Comparison of ENCODE assay signal across 22 cellular contexts in the genomic region with DNA sequence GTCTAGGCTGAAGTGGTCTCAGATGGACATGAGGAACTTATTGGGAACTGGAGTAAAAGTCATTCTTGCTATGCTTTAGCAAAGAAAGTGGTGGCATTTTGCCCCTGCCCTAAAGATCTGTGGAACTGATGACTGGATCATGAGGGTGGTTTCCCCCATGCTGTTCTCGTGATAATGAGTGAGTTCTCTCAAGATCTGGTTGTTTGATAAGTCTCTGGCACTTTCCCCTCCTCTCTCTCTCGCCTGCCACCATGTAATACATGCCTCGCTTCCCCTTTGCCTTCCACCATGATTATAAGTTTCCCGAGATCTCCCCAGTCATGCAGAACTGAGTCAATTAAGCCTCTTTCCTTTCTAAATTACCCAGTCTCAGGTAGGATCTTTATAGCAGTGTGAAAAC. TPM values are rescaled to one million over a fixed set of nuclear protein-coding genes. Genes with fewer than 3 reads are reported as not detected.
DNase-seq lines count a peak whose midpoint lies in the region; ATAC-seq, FAIRE-seq and TF ChIP-seq lines count a peak whose summit lies in the region.
"Had no signal": no experiment of that assay in that cellular context is flagged by ENCODE, and none has a peak within 500 bp of the region (broad histone marks: within the 10 kb centered on the region; RNA-seq: fewer than 3 reads in every experiment).

No MANE protein-coding gene starts in this region.

- TF ChIP-seq EP300 in SK-N-SH (IDR thresholded peaks at IDR 0.05; ENCODE audit: borderline replicate concordance in 1 of 2, low read depth in 1 of 2, low read length in 1 of 2), result no peak
- no peak for TF ChIP-seq EP300 in K562 (IDR thresholded peaks at IDR 0.05; ENCODE audit: low read length)

- no peak for FAIRE-seq in K562 (lab: Jason Lieb, UNC)
- FAIRE-seq: A549, D721Med, G401.6, GM12891 had no signal

- no peaks in the 10 kb centered on the region for H3K9me2 ChIP-seq in SK-N-SH

- no peaks in the 10 kb centered on the region for H3K4me1 Mint-ChIP-seq in stimulated activated naive CD8-positive, alpha-beta T cell treated with anti-CD3 and anti-CD28 coated beads, Interleukin-15, amount 100 ng/mL, for 72 hours
- H3K4me1 Mint-ChIP-seq: B cell had no signal

- no peaks in the 10 kb centered on the region for H3K9me3 Mint-ChIP-seq in stimulated activated naive CD8-positive, alpha-beta T cell treated with anti-CD3 and anti-CD28 coated beads, Interleukin-15, amount 100 ng/mL, for 72 hours
- H3K9me3 Mint-ChIP-seq: CD4-positive, alpha-beta T cell; CD8-positive, alpha-beta T cell had no signal

- 72% methylated on average over 4 of the region's 4 CpGs for WGBS in SK-N-SH (ENCODE audit: low lambda C conversion rate)
- 33% methylated on average over 4 of the region's 4 CpGs for WGBS in K562 (ENCODE audit: insufficient coverage, low coverage, missing lambda C conversion rate)

- TF ChIP-seq CTCF in SK-N-SH (IDR thresholded peaks at IDR 0.05), result no peak
- TF ChIP-seq CTCF in K562 (IDR thresholded peaks at IDR 0.05 in 2 of 3, conservative IDR thresholded peaks at IDR 0.05 in 1 of 3; ENCODE audit: insufficient read depth in 2 of 3, low read depth in 1 of 3, low read length in 3 of 3), result no peak

- no peaks in the 10 kb centered on the region for H3K9me1 ChIP-seq in K562 (ENCODE audit: control insufficient read depth, insufficient read depth, low read length)

- no peak for TF ChIP-seq POLR2A in K562 (conservative IDR thresholded peaks at IDR 0.05)

- H3K9me3 ChIP-seq in SK-N-SH (no peaks in the 10 kb centered on the region), K562 (replicated peaks; ENCODE audit: control insufficient read depth, insufficient read depth, low read depth, low read length) (0 out of 2 replicates have a peak, but pooled peaks cover 3% of the 10 kb centered on the region)
- H3K9me3 ChIP-seq: A549, Caco-2 had no signal

- no peaks in the 10 kb centered on the region for H3K4me1 ChIP-seq in SK-N-SH (ENCODE audit: control insufficient read depth in 1 of 2, insufficient read depth in 2 of 2, low read depth in 1 of 2, low read length in 1 of 2)
- H3K4me1 ChIP-seq in K562 (replicated peaks in 1 of 2; ENCODE audit: control insufficient read depth in 2 of 2, insufficient read depth in 2 of 2, low read length in 2 of 2), result no peaks in the 10 kb centered on the region; a peak in 1 of 5 replicates
- H3K4me1 ChIP-seq: A549; BLaER1 treated with 17β-estradiol and CSF1 and Interleukin-3, amounts not matched to agents 10 nM and 100 nM; Caco-2 had no signal

- H4K20me1 ChIP-seq in SK-N-SH (ENCODE audit: insufficient read depth) (no peaks in the 10 kb centered on the region), K562 (replicated peaks; ENCODE audit: control insufficient read depth, insufficient read depth, low read length) (no peaks in the 10 kb centered on the region)
- H4K20me1 ChIP-seq: BLaER1 treated with 17β-estradiol and CSF1 and Interleukin-3, amounts not matched to agents 10 nM and 100 nM had no signal

- no TSS peak for BruUV-seq in K562 (replicated peaks; lab: Mats Ljungman, UMichigan)

- intact Hi-C loops in K562 (cut with micrococcal nuclease), result no loop called here

- H3K9ac ChIP-seq in SK-N-SH, result no peak overlapping the region
- H3K9ac ChIP-seq in K562 (ENCODE audit: insufficient read depth in 1 of 2, low read depth in 2 of 2, low read length in 2 of 2), result no peak overlapping the region
- H3K9ac ChIP-seq: BLaER1 treated with 17β-estradiol and CSF1 and Interleukin-3, amounts not matched to agents 10 nM and 100 nM had no signal

- no peak overlapping the region for H3K4me3 ChIP-seq in SK-N-SH (ENCODE audit: low read depth in 2 of 2, low read length in 1 of 2)
- no peak overlapping the region for H3K4me3 ChIP-seq in K562
- H3K4me3 ChIP-seq: A549; BLaER1 treated with 17β-estradiol and CSF1 and Interleukin-3, amounts not matched to agents 10 nM and 100 nM had no signal

- in situ Hi-C loops in K562 (cut with MboI), result loop anchor here (10.0 kb wide), 1 partner anchor 235 kb away; no protein-coding TSS in a partner anchor

- POLR2A ChIA-PET in SK-N-SH (lab: Yijun Ruan, JAX) (no interaction called here), K562 (lab: Yijun Ruan, JAX) (no interaction called here)

- H3K4me3 Mint-ChIP-seq in stimulated activated naive CD8-positive, alpha-beta T cell treated with anti-CD3 and anti-CD28 coated beads, Interleukin-15, amount 100 ng/mL, for 72 hours, result no peak overlapping the region
- H3K4me3 Mint-ChIP-seq: B cell; CD4-positive, alpha-beta T cell; CD8-positive, alpha-beta T cell had no signal

- DNase-seq in SK-N-SH (no peak), K562 (ENCODE audit: extremely low read depth in 1 of 4, low spot score in 3 of 4) (no peak)
- DNase-seq in stimulated activated naive CD8-positive, alpha-beta T cell treated with anti-CD3 and anti-CD28 coated beads, Interleukin-15, Interleukin-2, amounts not matched to agents 100 U/mL and 50 U/mL, for 24 hours, result no peak
- DNase-seq in stimulated activated naive CD8-positive, alpha-beta T cell treated with anti-CD3 and anti-CD28 coated beads, Interleukin-15, amount 100 ng/mL, for 72 hours, result no peak
- DNase-seq: AML-193; Caco-2; Calu3; CD4-positive, alpha-beta T cell; CD8-positive, alpha-beta T cell; DMS79 treated with DMSO at 0.1 percent for 48 hours; GF-D8 had no signal

- H3K27ac ChIP-seq in SK-N-SH (ENCODE audit: low read depth in 2 of 2, low read length in 1 of 2), result no peak overlapping the region
- H3K27ac ChIP-seq in K562 (ENCODE audit: extremely low read depth, low read depth, low read length), result no peak overlapping the region
- H3K27ac ChIP-seq: 22Rv1; A549; BLaER1 treated with 17β-estradiol and CSF1 and Interleukin-3, amounts not matched to agents 10 nM and 100 nM; C4-2B had no signal

- CTCF ChIA-PET in SK-N-SH (lab: Yijun Ruan, JAX), result interaction anchor here (1.7 kb wide), 1 partner anchor 20 kb away, joined by 4 read pairs; no protein-coding TSS in a partner anchor
- CTCF ChIA-PET in K562 (lab: Yijun Ruan, JAX; ENCODE audit: low intra/inter-chr PET ratio), result no interaction called here

- H3K36me3 ChIP-seq in SK-N-SH (replicated peaks in 1 of 2; ENCODE audit: control insufficient read depth in 1 of 2, insufficient read depth in 2 of 2, low read length in 1 of 2), result no peaks in the 10 kb centered on the region
- no peaks in the 10 kb centered on the region for H3K36me3 ChIP-seq in K562 (ENCODE audit: control insufficient read depth, insufficient read depth, low read length)
- H3K36me3 ChIP-seq: BLaER1 treated with 17β-estradiol and CSF1 and Interleukin-3, amounts not matched to agents 10 nM and 100 nM had no signal

- no peak for ATAC-seq in SK-N-SH treated with all-trans-retinoic acid at 6 μM for 48 hours
- peak; percentile 32 for ATAC-seq in stimulated activated naive CD8-positive, alpha-beta T cell treated with anti-CD3 and anti-CD28 coated beads, Interleukin-15, Interleukin-2, amounts not matched to agents 100 U/mL and 50 U/mL, for 24 hours
- no peak for ATAC-seq in stimulated activated naive CD8-positive, alpha-beta T cell treated with anti-CD3 and anti-CD28 coated beads, Interleukin-15, amount 100 ng/mL, for 72 hours
- ATAC-seq in K562, result no peak
- ATAC-seq in HG02970 (IDR thresholded peaks at IDR 0.05; ENCODE audit: low FRiP score, unreplicated experiment), result no peak
- ATAC-seq in HG03469 (IDR thresholded peaks at IDR 0.05; ENCODE audit: unreplicated experiment), result no peak
- ATAC-seq: A549; CD8-positive, alpha-beta T cell had no signal

- H3K79me2 ChIP-seq in SK-N-SH (ENCODE audit: insufficient read depth) (no peaks in the 10 kb centered on the region), K562 (ENCODE audit: control insufficient read depth, insufficient read depth, low read length) (no peaks in the 10 kb centered on the region)

- no peak for TF ChIP-seq RAD21 in SK-N-SH (IDR thresholded peaks at IDR 0.05; ENCODE audit: low read length)
- TF ChIP-seq RAD21 in K562 (CRISPR knock-in tag; conservative IDR thresholded peaks at IDR 0.05 in 1 of 2, IDR thresholded peaks at IDR 0.05 in 1 of 2), result no peak

- H3K27me3 ChIP-seq in SK-N-SH (ENCODE audit: insufficient read depth) (no peaks in the 10 kb centered on the region), K562 (ENCODE audit: control insufficient read depth in 2 of 2, insufficient read depth in 2 of 2, low read length in 2 of 2) (no peaks in the 10 kb centered on the region)
- H3K27me3 ChIP-seq: BLaER1 treated with 17β-estradiol and CSF1 and Interleukin-3, amounts not matched to agents 10 nM and 100 nM had no signal

- H3K4me2 ChIP-seq in SK-N-SH, result no peak overlapping the region
- no peak overlapping the region for H3K4me2 ChIP-seq in K562 (ENCODE audit: insufficient read depth, low read length)
- H3K4me2 ChIP-seq: A549; BLaER1 treated with 17β-estradiol and CSF1 and Interleukin-3, amounts not matched to agents 10 nM and 100 nM had no signal

- H3K27me3 Mint-ChIP-seq in stimulated activated naive CD8-positive, alpha-beta T cell treated with anti-CD3 and anti-CD28 coated beads, Interleukin-15, amount 100 ng/mL, for 72 hours, result peaks cover 29% of the 10 kb centered on the region

- H3F3A ChIP-seq in SK-N-SH (replicated peaks; ENCODE audit: insufficient read depth), result no peaks in the 10 kb centered on the region

- no peak overlapping the region for H3K27ac Mint-ChIP-seq in stimulated activated naive CD8-positive, alpha-beta T cell treated with anti-CD3 and anti-CD28 coated beads, Interleukin-15, amount 100 ng/mL, for 72 hours
- H3K27ac Mint-ChIP-seq: B cell; CD4-positive, alpha-beta T cell; CD8-positive, alpha-beta T cell had no signal

- H2AFZ ChIP-seq in SK-N-SH (ENCODE audit: low read depth) (0 out of 2 replicates have a peak overlapping the region, but pooled peaks have one; percentile 63), K562 (ENCODE audit: low read depth, low read length) (peak overlapping the region; percentile 12; the same call in 1 of the 2 replicates)

RNA-seq across cellular contexts. Expression of gene MLF1, which starts 11.5 kb away (rescaled TPM):
- polyA plus RNA-seq in SK-N-SH (2012; rRNA removed), result 8.2 and 9.4 TPM in 2 replicates
- polyA plus RNA-seq in SK-N-SH (2012; cell fraction: cytosol; rRNA removed), result 13.5 and 14.8 TPM in 2 replicates
- 2.2 and 5.0 TPM in 2 replicates for polyA plus RNA-seq in SK-N-SH (2012; cell fraction: nucleus; rRNA removed)
- total RNA-seq in K562 (2011; cell fraction: chromatin; rRNA removed; ENCODE audit: low replicate concordance), result 0.79 and 3.3 TPM in 2 replicates
- 1.3 and 2.1 TPM in 2 replicates for total RNA-seq in K562 (2011; cell fraction: nucleolus; rRNA removed)
- total RNA-seq in K562 (2011; cell fraction: nucleoplasm; rRNA removed), result 2.1 and 2.6 TPM in 2 replicates
- 15.2 and 20.4 TPM in 2 replicates for total RNA-seq in K562 (2014; rRNA removed)
- total RNA-seq in K562 (2014; rRNA removed; fragmentation: Illumina TruSeq; extraction: Trizol), result 42.9 and 45.2 TPM in 2 replicates
- total RNA-seq in K562 (2015; rRNA removed; fragmentation: Illumina TruSeq; extraction: Trizol), result 23.4 and 24.6 TPM in 2 replicates
- 27.1 and 32.2 TPM in 2 replicates for total RNA-seq in K562 (2021)
- 22.9 and 26.0 TPM in 2 replicates for polyA plus RNA-seq in K562 (2011; rRNA removed)
- 4.1 and 11.1 TPM in 2 replicates for polyA plus RNA-seq in K562 (2011; cell fraction: cytosol; rRNA removed)
- 4.1 and 8.4 TPM in 2 replicates for polyA plus RNA-seq in K562 (2011; cell fraction: nucleus; rRNA removed)
- polyA plus RNA-seq in K562 (2012), result 22.3 and 23.5 TPM in 2 replicates
- 28.9 and 34.6 TPM in 2 replicates for polyA plus RNA-seq in K562 (2014; fragmentation: Illumina TruSeq; extraction: Trizol)
- polyA plus RNA-seq in K562 (2014; fragmentation: Nextera tagmentation; extraction: Ambion mirVana), result 10 to 100 TPM; 63.5 to 71.0 TPM
- polyA plus RNA-seq in K562 (2014; rRNA removed), result 23.1 and 25.4 TPM in 2 replicates
- 10.7 and 15.2 TPM in 2 replicates for polyA minus RNA-seq in K562 (2011; rRNA and poly(A)+ RNA removed)
- polyA minus RNA-seq in K562 (2011; cell fraction: cytosol; rRNA and poly(A)+ RNA removed), result 7.8 and 8.4 TPM in 2 replicates
- polyA minus RNA-seq in K562 (2011; cell fraction: nucleus; rRNA and poly(A)+ RNA removed), result 0.94 and 2.2 TPM in 2 replicates
- total RNA-seq: B cell, Caco-2 had no signal
